ENCODE assay signal across 15 cellular contexts in genomic region chr4:153427363-153428071, GRCh38. TPM values are rescaled to one million over a fixed set of nuclear protein-coding genes. Genes with fewer than 3 reads are reported as not detected.
DNase-seq lines count a peak whose midpoint lies in the region; ATAC-seq and TF ChIP-seq lines count a peak whose summit lies in the region.
"Had no signal": no experiment of that assay in that cellular context is flagged by ENCODE, and none has a peak within 500 bp of the region (broad histone marks: within the 10 kb centered on the region; RNA-seq: fewer than 3 reads in every experiment).

No MANE protein-coding gene starts in this region.

- WGBS in trophoblast cell (ENCODE audit: extremely low coverage, insufficient coverage, insufficient read length): no CpG with 5 or more reads among the region's 4 CpGs
- 90 to 96% methylated on average over 4 of the region's 4 CpGs for WGBS in body of pancreas, 2 donors

- H3K9ac ChIP-seq in trophoblast cell (ENCODE audit: low read length): no peak overlapping the region

- H3K4me3 ChIP-seq in DOHH2 (ENCODE audit: low read length): peak overlapping the region; percentile 63
- H3K4me3 ChIP-seq in trophoblast cell (ENCODE audit: low read depth, low read length): no peak overlapping the region
- no peak overlapping the region for H3K4me3 ChIP-seq in body of pancreas
- H3K4me3 ChIP-seq: ascending aorta, left lung, thoracic aorta had no signal

- H2BK5ac ChIP-seq in trophoblast cell (ENCODE audit: low read depth, low read length, poor library complexity): no peak overlapping the region

- peaks cover 61% of the 10 kb centered on the region for H3F3A ChIP-seq in DOHH2 (ENCODE audit: control insufficient read depth, insufficient read depth)

- no peak overlapping the region for H2BK120ac ChIP-seq in trophoblast cell (ENCODE audit: insufficient read depth, low read length, poor library complexity)

- H3K18ac ChIP-seq in trophoblast cell (ENCODE audit: low read length): no peak overlapping the region

- peaks cover 0 to 2% of the 10 kb centered on the region in 2 donors for H3K36me3 Mint-ChIP-seq in activated T-cell treated with anti-CD3 and anti-CD28 coated beads, Interleukin-2, amount 50 U/mL, for 72 hours (ENCODE audit: insufficient read depth in 2 of 2)

- peak; percentile 38 for DNase-seq in astrocyte of the hippocampus (ENCODE audit: low read depth, low spot score)
- DNase-seq in trophoblast cell: peak in 1 of 2 donors; percentile 35
- DNase-seq in activated T-cell treated with anti-CD3 and anti-CD28 coated beads, Interleukin-2, amount 50 U/mL, for 72 hours: no peak
- DNase-seq in body of pancreas: no peak
- no peak for DNase-seq in NCI-H1417 (lab: John Stamatoyannopoulos, UW)
- DNase-seq: left lung, NCI-H1436 treated with DMSO at 0.1 percent for 48 hours, NCI-H510A, small intestine had no signal

- no peaks in the 10 kb centered on the region for H3K9me2 ChIP-seq in DOHH2 (replicated peaks; ENCODE audit: control insufficient read depth, low read length)

- H3K4me1 ChIP-seq in DOHH2 (ENCODE audit: control insufficient read depth, low read length) (peaks cover 94% of the 10 kb centered on the region), trophoblast cell (ENCODE audit: control insufficient read depth in 1 of 2, insufficient read depth in 2 of 2, low read length in 2 of 2) (peaks cover 0 to 5% of the 10 kb centered on the region in 2 experiments), body of pancreas (no peaks in the 10 kb centered on the region)
- H3K4me1 ChIP-seq: left lung had no signal

- no peaks in the 10 kb centered on the region for H3K9me3 ChIP-seq in DOHH2 (ENCODE audit: control insufficient read depth, insufficient read depth, low read length)
- no peaks in the 10 kb centered on the region for H3K9me3 ChIP-seq in KOPT-K1 (ENCODE audit: insufficient read depth, low read length, poor library complexity, severe bottlenecking)
- H3K9me3 ChIP-seq in trophoblast cell (ENCODE audit: insufficient read depth, low read depth, low read length): no peaks in the 10 kb centered on the region
- H3K9me3 ChIP-seq in body of pancreas: no peaks in the 10 kb centered on the region
- H3K9me3 ChIP-seq: ascending aorta, left lung, thoracic aorta had no signal

- no peak overlapping the region for H4K12ac ChIP-seq in trophoblast cell (ENCODE audit: low read depth, low read length)

- no peak overlapping the region for H4K91ac ChIP-seq in trophoblast cell (ENCODE audit: low read depth, low read length)

- no peak overlapping the region for H3K23ac ChIP-seq in trophoblast cell (ENCODE audit: low read length)

- peaks cover 78% of the 10 kb centered on the region for H3K4me1 Mint-ChIP-seq in activated T-cell treated with anti-CD3 and anti-CD28 coated beads, Interleukin-2, amount 50 U/mL, for 72 hours (ENCODE audit: low read depth)

- no peak for TF ChIP-seq POLR2A in body of pancreas (IDR thresholded peaks at IDR 0.05)

- H3K36me3 ChIP-seq in DOHH2 (ENCODE audit: control insufficient read depth, low read length) (peaks cover 25% of the 10 kb centered on the region), KOPT-K1 (ENCODE audit: insufficient read depth, low read length) (no peaks in the 10 kb centered on the region), trophoblast cell (ENCODE audit: control insufficient read depth in 1 of 2, insufficient read depth in 2 of 2, low read length in 2 of 2) (no peaks in the 10 kb centered on the region), body of pancreas (replicated peaks in 1 of 2; ENCODE audit: insufficient read depth in 1 of 2, low read depth in 2 of 2) (no peaks in the 10 kb centered on the region)
- H3K36me3 ChIP-seq: ascending aorta, left lung, thoracic aorta had no signal

- no peaks in the 10 kb centered on the region for H3K79me1 ChIP-seq in trophoblast cell (ENCODE audit: low read length)

- no peak overlapping the region for H2AFZ ChIP-seq in trophoblast cell (ENCODE audit: insufficient read depth, low read length, poor library complexity)

- H2BK12ac ChIP-seq in trophoblast cell (ENCODE audit: low read length): peak overlapping the region; percentile 22

- H4K8ac ChIP-seq in trophoblast cell (ENCODE audit: low read depth, low read length): no peak overlapping the region

- H3K27me3 ChIP-seq in DOHH2 (ENCODE audit: control insufficient read depth, low read length): no peaks in the 10 kb centered on the region
- no peaks in the 10 kb centered on the region for H3K27me3 ChIP-seq in trophoblast cell (ENCODE audit: insufficient read depth, low read length)
- no peaks in the 10 kb centered on the region for H3K27me3 ChIP-seq in body of pancreas
- H3K27me3 ChIP-seq: ascending aorta, left lung had no signal

- no peaks in the 10 kb centered on the region for H4K20me1 ChIP-seq in DOHH2 (ENCODE audit: control insufficient read depth, insufficient read depth, low read depth, low read length)

- no peak overlapping the region for H3K14ac ChIP-seq in trophoblast cell (ENCODE audit: low read length)

- ATAC-seq in activated T-cell treated with anti-CD3 and anti-CD28 coated beads, Interleukin-2, amount 50 U/mL, for 72 hours (replicated peaks in 1 of 2): no peak
- ATAC-seq in body of pancreas (no peak), GM19452 (IDR thresholded peaks at IDR 0.05; ENCODE audit: unreplicated experiment) (no peak)
- ATAC-seq: left lung had no signal

- TF ChIP-seq CTCF in DOHH2 (IDR thresholded peaks at IDR 0.05; ENCODE audit: low read depth, low read length, poor library complexity, severe bottlenecking) (no peak), body of pancreas (IDR thresholded peaks at IDR 0.05) (no peak)

- H3K27me3 Mint-ChIP-seq in activated T-cell treated with anti-CD3 and anti-CD28 coated beads, Interleukin-2, amount 50 U/mL, for 72 hours (ENCODE audit: low read depth): no peaks in the 10 kb centered on the region

- intact Hi-C loops in body of pancreas (cut with DNase I): no loop called here

- no peak overlapping the region for H3K4ac ChIP-seq in trophoblast cell (ENCODE audit: low read depth, low read length)

- H3K9me3 Mint-ChIP-seq in activated T-cell treated with anti-CD3 and anti-CD28 coated beads, Interleukin-2, amount 50 U/mL, for 72 hours: no peaks in the 10 kb centered on the region
- H3K9me3 Mint-ChIP-seq: nephron had no signal

- no peak overlapping the region for H2AK5ac ChIP-seq in trophoblast cell (ENCODE audit: low read length)

- no peak overlapping the region for H3K27ac Mint-ChIP-seq in activated T-cell treated with anti-CD3 and anti-CD28 coated beads, Interleukin-2, amount 50 U/mL, for 72 hours

- peaks cover 49% of the 10 kb centered on the region for H3K79me2 ChIP-seq in DOHH2 (ENCODE audit: control insufficient read depth, low read length)
- no peaks in the 10 kb centered on the region for H3K79me2 ChIP-seq in trophoblast cell (ENCODE audit: control insufficient read depth, insufficient read depth, low read length, poor library complexity)

- H3K27ac ChIP-seq in DOHH2 (ENCODE audit: low read depth, low read length) (peak overlapping the region; percentile 96), KOPT-K1 (ENCODE audit: low read depth, low read length, poor library complexity, severe bottlenecking) (peak overlapping the region; percentile 68), trophoblast cell (ENCODE audit: low read depth, low read length) (no peak overlapping the region), body of pancreas (no peak overlapping the region)
- H3K27ac ChIP-seq: left lung had no signal

- no peak overlapping the region for H3K4me3 Mint-ChIP-seq in activated T-cell treated with anti-CD3 and anti-CD28 coated beads, Interleukin-2, amount 50 U/mL, for 72 hours
- H3K4me3 Mint-ChIP-seq: nephron had no signal

- H3K4me2 ChIP-seq in DOHH2 (ENCODE audit: low read length) (peak overlapping the region; percentile 77), trophoblast cell (ENCODE audit: low read length) (no peak overlapping the region)

RNA-seq across cellular contexts. Expression of gene TMEM131L, which starts 38.6 kb away (rescaled TPM):
- 8.3 and 8.9 TPM in 2 replicates for polyA plus RNA-seq in trophoblast cell (2013)
- 10 to 100 TPM; 32.7 to 44.4 TPM for total RNA-seq in activated T-cell treated with anti-CD3 and anti-CD28 coated beads, Interleukin-2, amount 50 U/mL, for 72 hours
- 10 to 100 TPM; 47.1 to 63.6 TPM for total RNA-seq in body of pancreas

Comparison
In these comparisons a context has a peak if more than half of its experiments do, and no peak if none do; other contexts are left out.
1. H3K27ac ChIP-seq: peak in DOHH2 (single experiment) and KOPT-K1 (single experiment); none in trophoblast cell (single experiment) and body of pancreas (0 of 4).